Comparison of ENCODE assay signal across 18 cellular contexts in genomic region chr9:129070670-129071525, GRCh38. TPM values are rescaled to one million over a fixed set of nuclear protein-coding genes. Genes with fewer than 3 reads are reported as not detected.
DNase-seq lines count a peak whose midpoint lies in the region; ATAC-seq and TF ChIP-seq lines count a peak whose summit lies in the region.
"Had no signal": no experiment of that assay in that cellular context is flagged by ENCODE, and none has a peak within 500 bp of the region (broad histone marks: within the 10 kb centered on the region; RNA-seq: fewer than 3 reads in every experiment).

No MANE protein-coding gene starts in this region.

- intact Hi-C loops in activated CD8-positive, alpha-beta T cell treated with anti-CD3 and anti-CD28 coated beads for 36 hours (cut with micrococcal nuclease) = no loop called here
- intact Hi-C loops in dendritic cell treated with granulocyte-macrophage colony-stimulating factor and Interleukin-4, amounts not matched to agents 40 ng/mL and 50 ng/mL, for 4 days (cut with micrococcal nuclease) = no loop called here

- peak overlapping the region; percentile 46 for H3K27ac Mint-ChIP-seq in activated CD8-positive, alpha-beta T cell treated with anti-CD3 and anti-CD28 coated beads, Interleukin-2, amount 10 ng/mL, durations not matched to agents 7 days and 5 days
- H3K27ac Mint-ChIP-seq in activated CD8-positive, alpha-beta T cell treated with anti-CD3 and anti-CD28 coated beads for 36 hours = no peak overlapping the region
- peak overlapping the region; percentile 86 for H3K27ac Mint-ChIP-seq in dendritic cell treated with granulocyte-macrophage colony-stimulating factor and Interleukin-4, amounts not matched to agents 40 ng/mL and 50 ng/mL, for 4 days
- H3K27ac Mint-ChIP-seq in nephron progenitor cell = peak overlapping the region; percentile 77
- H3K27ac Mint-ChIP-seq: activated T-helper 1 cell treated with anti-CD3 and anti-CD28 coated beads, Interleukin-12 subunit alpha, Interleukin-12 subunit beta, Interleukin-2, Interleukin-4 antibody, amounts not matched to agents 30 ng/mL and 10 ng/mL and 1 ng/mL, durations not matched to agents 14 hours and 24 hours and 36 hours had no signal

- no peak for TF ChIP-seq CTCF in activated CD8-positive, alpha-beta T cell treated with anti-CD3 and anti-CD28 coated beads for 36 hours (IDR thresholded peaks at IDR 0.05)
- TF ChIP-seq CTCF in nephron progenitor cell (IDR thresholded peaks at IDR 0.05) = no peak

- H3K9me3 Mint-ChIP-seq in activated CD8-positive, alpha-beta T cell treated with anti-CD3 and anti-CD28 coated beads, Interleukin-2, amount 10 ng/mL, durations not matched to agents 7 days and 5 days (ENCODE audit: insufficient read depth) = no peaks in the 10 kb centered on the region
- no peaks in the 10 kb centered on the region for H3K9me3 Mint-ChIP-seq in activated CD8-positive, alpha-beta T cell treated with anti-CD3 and anti-CD28 coated beads for 36 hours
- no peaks in the 10 kb centered on the region for H3K9me3 Mint-ChIP-seq in dendritic cell treated with granulocyte-macrophage colony-stimulating factor and Interleukin-4, amounts not matched to agents 40 ng/mL and 50 ng/mL, for 4 days
- H3K9me3 Mint-ChIP-seq in nephron progenitor cell = no peaks in the 10 kb centered on the region
- H3K9me3 Mint-ChIP-seq: activated T-helper 1 cell treated with anti-CD3 and anti-CD28 coated beads, Interleukin-12 subunit alpha, Interleukin-12 subunit beta, Interleukin-2, Interleukin-4 antibody, amounts not matched to agents 30 ng/mL and 10 ng/mL and 1 ng/mL, durations not matched to agents 14 hours and 24 hours and 36 hours had no signal

- POLR2A ChIA-PET in activated CD8-positive, alpha-beta T cell treated with anti-CD3 and anti-CD28 coated beads, Interleukin-2, amount 10 ng/mL, durations not matched to agents 7 days and 5 days (lab: Charles Lee) = interaction anchor here (1.0 to 1.4 kb wide), 3 partner anchors 10 to 241 kb away, joined by 4 to 5 read pairs (median 4); partner anchors contain the start of genes DOLPP1 and SPOUT1
- POLR2A ChIA-PET in activated CD8-positive, alpha-beta T cell treated with anti-CD3 and anti-CD28 coated beads for 36 hours (lab: Charles Lee) = interaction anchor here (1.5 kb wide), 1 partner anchor 10 kb away, joined by 5 read pairs; the partner anchor contains the start of gene DOLPP1

- H3K36me3 Mint-ChIP-seq in activated CD8-positive, alpha-beta T cell treated with anti-CD3 and anti-CD28 coated beads, Interleukin-2, amount 10 ng/mL, durations not matched to agents 7 days and 5 days (ENCODE audit: low read depth) = peaks cover 19% of the 10 kb centered on the region
- peaks cover 11% of the 10 kb centered on the region for H3K36me3 Mint-ChIP-seq in activated CD8-positive, alpha-beta T cell treated with anti-CD3 and anti-CD28 coated beads for 36 hours (ENCODE audit: low read depth)
- peaks cover 55% of the 10 kb centered on the region for H3K36me3 Mint-ChIP-seq in dendritic cell treated with granulocyte-macrophage colony-stimulating factor and Interleukin-4, amounts not matched to agents 40 ng/mL and 50 ng/mL, for 4 days (ENCODE audit: low read depth)
- peaks cover 15% of the 10 kb centered on the region for H3K36me3 Mint-ChIP-seq in nephron progenitor cell (ENCODE audit: low read depth)

- H3K4me1 Mint-ChIP-seq in activated CD8-positive, alpha-beta T cell treated with anti-CD3 and anti-CD28 coated beads, Interleukin-2, amount 10 ng/mL, durations not matched to agents 7 days and 5 days (ENCODE audit: low read depth) = peaks cover 58% of the 10 kb centered on the region
- H3K4me1 Mint-ChIP-seq in activated CD8-positive, alpha-beta T cell treated with anti-CD3 and anti-CD28 coated beads for 36 hours (ENCODE audit: low read depth) = peaks cover 45% of the 10 kb centered on the region
- H3K4me1 Mint-ChIP-seq in dendritic cell treated with granulocyte-macrophage colony-stimulating factor and Interleukin-4, amounts not matched to agents 40 ng/mL and 50 ng/mL, for 4 days (ENCODE audit: low read depth) = peaks cover 22% of the 10 kb centered on the region
- peaks cover 4% of the 10 kb centered on the region for H3K4me1 Mint-ChIP-seq in nephron progenitor cell

- H3K27me3 Mint-ChIP-seq in activated CD8-positive, alpha-beta T cell treated with anti-CD3 and anti-CD28 coated beads, Interleukin-2, amount 10 ng/mL, durations not matched to agents 7 days and 5 days (ENCODE audit: low read depth) = no peaks in the 10 kb centered on the region
- H3K27me3 Mint-ChIP-seq in activated CD8-positive, alpha-beta T cell treated with anti-CD3 and anti-CD28 coated beads for 36 hours = no peaks in the 10 kb centered on the region
- H3K27me3 Mint-ChIP-seq in dendritic cell treated with granulocyte-macrophage colony-stimulating factor and Interleukin-4, amounts not matched to agents 40 ng/mL and 50 ng/mL, for 4 days = no peaks in the 10 kb centered on the region
- peaks cover 5% of the 10 kb centered on the region for H3K27me3 Mint-ChIP-seq in nephron progenitor cell (ENCODE audit: low read depth, poor library complexity)

- H3K4me3 Mint-ChIP-seq in activated CD8-positive, alpha-beta T cell treated with anti-CD3 and anti-CD28 coated beads, Interleukin-2, amount 10 ng/mL, durations not matched to agents 7 days and 5 days = no peak overlapping the region
- no peak overlapping the region for H3K4me3 Mint-ChIP-seq in activated CD8-positive, alpha-beta T cell treated with anti-CD3 and anti-CD28 coated beads for 36 hours
- H3K4me3 Mint-ChIP-seq in dendritic cell treated with granulocyte-macrophage colony-stimulating factor and Interleukin-4, amounts not matched to agents 40 ng/mL and 50 ng/mL, for 4 days = no peak overlapping the region
- H3K4me3 Mint-ChIP-seq in nephron progenitor cell = no peak overlapping the region
- H3K4me3 Mint-ChIP-seq: activated T-helper 1 cell treated with anti-CD3 and anti-CD28 coated beads, Interleukin-12 subunit alpha, Interleukin-12 subunit beta, Interleukin-2, Interleukin-4 antibody, amounts not matched to agents 30 ng/mL and 10 ng/mL and 1 ng/mL, durations not matched to agents 14 hours and 24 hours and 36 hours; CD14-positive monocyte had no signal

- DNase-seq in activated CD8-positive, alpha-beta T cell treated with anti-CD3 and anti-CD28 coated beads, Interleukin-2, amount 10 ng/mL, durations not matched to agents 7 days and 5 days = no peak
- no peak for DNase-seq in activated CD8-positive, alpha-beta T cell treated with anti-CD3 and anti-CD28 coated beads for 36 hours
- DNase-seq in HUDEP-2 (lab: John Stamatoyannopoulos, UW; ENCODE audit: unreplicated experiment in 76 of 76) = peak in 56 of 76 experiments; percentile 3 to 65 (median 38)
- DNase-seq in nephron progenitor cell = no peak
- DNase-seq in DMS 273 treated with DMSO at 0.1 percent for 48 hours (lab: John Stamatoyannopoulos, UW) = no peak
- no peak for DNase-seq in NCI-H1930 (lab: John Stamatoyannopoulos, UW)
- DNase-seq in NCI-H2196 treated with DMSO at 0.1 percent for 48 hours (lab: John Stamatoyannopoulos, UW; ENCODE audit: unreplicated experiment) = no peak
- DNase-seq: dermis blood vessel endothelial cell; DMS79 treated with DMSO at 0.1 percent for 48 hours; KG1; NCI-H1092; NCI-H2107; SHP77; stimulated activated CD4-positive, alpha-beta T cell treated with anti-CD3 and anti-CD28 coated beads, Interleukin-12 subunit alpha, Interleukin-12 subunit beta, amount 100 ng/mL, for 4 hours had no signal

- no peak for ATAC-seq in activated CD8-positive, alpha-beta T cell treated with anti-CD3 and anti-CD28 coated beads, Interleukin-2, amount 10 ng/mL, durations not matched to agents 7 days and 5 days
- ATAC-seq in activated CD8-positive, alpha-beta T cell treated with anti-CD3 and anti-CD28 coated beads for 36 hours = no peak
- ATAC-seq: left lung had no signal

- CTCF ChIA-PET in activated CD8-positive, alpha-beta T cell treated with anti-CD3 and anti-CD28 coated beads, Interleukin-2, amount 10 ng/mL, durations not matched to agents 7 days and 5 days (lab: Charles Lee) = interaction anchor here (1.4 kb wide), 1 partner anchor 10 kb away, joined by 5 read pairs; the partner anchor contains the start of gene DOLPP1
- CTCF ChIA-PET in activated CD8-positive, alpha-beta T cell treated with anti-CD3 and anti-CD28 coated beads for 36 hours (lab: Charles Lee) = no interaction called here

RNA-seq across cellular contexts. Expression of gene DOLPP1, which starts 10.0 kb away (rescaled TPM):
- 10 to 100 TPM; 15.9 to 18.8 TPM for total RNA-seq in activated CD8-positive, alpha-beta T cell treated with anti-CD3 and anti-CD28 coated beads, Interleukin-2, amount 10 ng/mL, durations not matched to agents 7 days and 5 days
- total RNA-seq in activated CD8-positive, alpha-beta T cell treated with anti-CD3 and anti-CD28 coated beads for 36 hours = 10 to 100 TPM; 12.7 to 15.2 TPM

RNA-seq across cellular contexts. Expression of gene MIGA2, which starts 34.5 kb away (rescaled TPM):
- total RNA-seq in activated CD8-positive, alpha-beta T cell treated with anti-CD3 and anti-CD28 coated beads, Interleukin-2, amount 10 ng/mL, durations not matched to agents 7 days and 5 days = 10 to 100 TPM; 38.3 to 45.6 TPM
- total RNA-seq in activated CD8-positive, alpha-beta T cell treated with anti-CD3 and anti-CD28 coated beads for 36 hours = 10 to 100 TPM; 34.6 to 35.8 TPM

RNA-seq across cellular contexts. Expression of gene CRAT, which starts 39.7 kb away (rescaled TPM):
- total RNA-seq in activated CD8-positive, alpha-beta T cell treated with anti-CD3 and anti-CD28 coated beads, Interleukin-2, amount 10 ng/mL, durations not matched to agents 7 days and 5 days = 10 to 100 TPM; 21.9 to 22.2 TPM
- total RNA-seq in activated CD8-positive, alpha-beta T cell treated with anti-CD3 and anti-CD28 coated beads for 36 hours = 10 to 100 TPM; 11.8 to 12.7 TPM

RNA-seq across cellular contexts. Expression of gene PTPA, which starts 40.3 kb away (rescaled TPM):
- 100 to 1,000 TPM; 114 to 125 TPM for total RNA-seq in activated CD8-positive, alpha-beta T cell treated with anti-CD3 and anti-CD28 coated beads, Interleukin-2, amount 10 ng/mL, durations not matched to agents 7 days and 5 days
- 10 to 100 TPM; 95.3 to 98.5 TPM for total RNA-seq in activated CD8-positive, alpha-beta T cell treated with anti-CD3 and anti-CD28 coated beads for 36 hours

RNA-seq across cellular contexts. Expression of gene SH3GLB2, which starts 42.8 kb away (rescaled TPM):
- 100 to 1,000 TPM; 107 to 109 TPM for total RNA-seq in activated CD8-positive, alpha-beta T cell treated with anti-CD3 and anti-CD28 coated beads, Interleukin-2, amount 10 ng/mL, durations not matched to agents 7 days and 5 days
- total RNA-seq in activated CD8-positive, alpha-beta T cell treated with anti-CD3 and anti-CD28 coated beads for 36 hours = 10 to 100 TPM; 49.3 to 50.8 TPM

Comparison
In these comparisons a context has a peak if more than half of its experiments do, and no peak if none do; other contexts are left out.
1. DNase-seq: peak in HUDEP-2 (56 of 76); none in activated CD8-positive, alpha-beta T cell treated with anti-CD3 and anti-CD28 coated beads, Interleukin-2, amount 10 ng/mL, durations not matched to agents 7 days and 5 days (single experiment), activated CD8-positive, alpha-beta T cell treated with anti-CD3 and anti-CD28 coated beads for 36 hours (single experiment), nephron progenitor cell (single experiment), DMS 273 treated with DMSO at 0.1 percent for 48 hours (single experiment), NCI-H1930 (0 of 2) and NCI-H2196 treated with DMSO at 0.1 percent for 48 hours (single experiment).